ENCODE assay signal across 26 cellular contexts in genomic region chr1:196357913-196358312, GRCh38.
"Had no signal": no experiment of that assay in that cellular context is flagged by ENCODE, and none has a peak within 500 bp of the region (broad histone marks: within the 10 kb centered on the region; RNA-seq: fewer than 3 reads in every experiment).

No MANE protein-coding gene starts in this region.

- H3K36me3 ChIP-seq: colonic mucosa, esophagus squamous epithelium, gastrocnemius medialis, heart right ventricle, left ventricle myocardium inferior, lower lobe of right lung had no signal

- H3K4me1 ChIP-seq: colonic mucosa, esophagus squamous epithelium, gastrocnemius medialis, heart right ventricle, left ventricle myocardium inferior, lower lobe of right lung had no signal

- H3K27ac ChIP-seq: colonic mucosa, epithelial cell of prostate, esophagus squamous epithelium, gastrocnemius medialis, heart right ventricle, left ventricle myocardium inferior, lower lobe of right lung had no signal

- H3K27me3 ChIP-seq: colonic mucosa, esophagus squamous epithelium, gastrocnemius medialis, heart right ventricle had no signal

- H3K9me3 ChIP-seq: colonic mucosa, esophagus squamous epithelium, gastrocnemius medialis, heart right ventricle, left ventricle myocardium inferior, lower lobe of right lung, mucosa of descending colon had no signal

- H3K4me3 ChIP-seq: colonic mucosa, esophagus squamous epithelium, gastrocnemius medialis, heart right ventricle, left ventricle myocardium inferior, lower lobe of right lung, mucosa of descending colon had no signal

- ATAC-seq: effector memory CD8-positive, alpha-beta T cell; esophagus mucosa; gastrocnemius medialis; heart right ventricle; left cardiac atrium; lower lobe of right lung; mucosa of descending colon; naive thymus-derived CD8-positive, alpha-beta T cell had no signal

- FAIRE-seq: endometrium, islet of Langerhans, keratinocyte had no signal

- DNase-seq: colonic mucosa; cortex of kidney; effector CD8-positive, alpha-beta T cell; effector memory CD8-positive, alpha-beta T cell; endodermal cell; erythroblast; esophagus squamous epithelium; foreskin fibroblast; foreskin melanocyte; gastrocnemius medialis; glutamatergic neuron; head of caudate nucleus; heart right ventricle; hippocampal formation; left cardiac atrium; left ventricle myocardium inferior; lower lobe of right lung; mesenchymal stem cell; mucosa of descending colon; naive B cell; naive thymus-derived CD8-positive, alpha-beta T cell had no signal
